Comparison of ENCODE assay signal across 8 cellular contexts in genomic region chr11:22830082-22830414, GRCh38.
DNase-seq lines count a peak whose midpoint lies in the region; ATAC-seq and TF ChIP-seq lines count a peak whose summit lies in the region.

No MANE protein-coding gene starts in this region.

- H3K9me3 ChIP-seq in SU-DHL-6 (ENCODE audit: insufficient read depth, low read length), result no peaks in the 10 kb centered on the region

- DNase-seq in GM12865 (ENCODE audit: low read depth) (no peak), fibroblast of mammary gland (ENCODE audit: low read depth) (no peak), skeletal muscle cell (ENCODE audit: low read depth) (no peak), cerebellar nuclear complex (lab: John Stamatoyannopoulos, UW) (no peak), NCI-H69 (lab: John Stamatoyannopoulos, UW) (no peak)

- ATAC-seq in GM18867 (IDR thresholded peaks at IDR 0.05; ENCODE audit: unreplicated experiment) (no peak), GM21723 (IDR thresholded peaks at IDR 0.05; ENCODE audit: unreplicated experiment) (no peak)

- no peaks in the 10 kb centered on the region for H4K20me1 ChIP-seq in SU-DHL-6 (ENCODE audit: low read depth, low read length)

- H3K27ac ChIP-seq in SU-DHL-6 (ENCODE audit: low read depth, low read length), result no peak overlapping the region

- TF ChIP-seq CTCF in GM12865 (IDR thresholded peaks at IDR 0.05; ENCODE audit: insufficient read depth, low read depth, low read length, missing control alignments) (no peak), SU-DHL-6 (IDR thresholded peaks at IDR 0.05; ENCODE audit: insufficient read depth, low read length, poor library complexity, severe bottlenecking) (no peak), fibroblast of mammary gland (conservative IDR thresholded peaks at IDR 0.05; ENCODE audit: control insufficient read depth, insufficient read depth, low read depth, low read length) (no peak)

- no peak overlapping the region for H2AFZ ChIP-seq in SU-DHL-6 (ENCODE audit: low read depth, low read length, severe bottlenecking)

- H3K4me3 ChIP-seq in GM12865 (ENCODE audit: low read depth, low read length) (peak overlapping the region; percentile 51), SU-DHL-6 (ENCODE audit: insufficient read depth, low read length, poor library complexity, severe bottlenecking) (peak overlapping the region; percentile 46), fibroblast of mammary gland (ENCODE audit: control insufficient read depth, low read depth, low read length) (peak overlapping the region; percentile 40), skeletal muscle cell (ENCODE audit: low read depth, low read length) (peak overlapping the region; percentile 68)

- H3K27me3 ChIP-seq in SU-DHL-6 (ENCODE audit: low read length), result no peaks in the 10 kb centered on the region

- H3K4me2 ChIP-seq in SU-DHL-6 (ENCODE audit: low read depth, low read length, poor library complexity, severe bottlenecking), result peak overlapping the region; percentile 53

- peaks cover 11% of the 10 kb centered on the region; the same call in 1 of the 2 replicates for H3F3A ChIP-seq in SU-DHL-6 (ENCODE audit: insufficient read depth)

- no peaks in the 10 kb centered on the region for H3K9me2 ChIP-seq in SU-DHL-6 (replicated peaks; ENCODE audit: insufficient read depth, low read length)

- H3K36me3 ChIP-seq in SU-DHL-6 (ENCODE audit: low read length), result peaks cover 18% of the 10 kb centered on the region; the same call in 1 of the 2 replicates

- no peak overlapping the region for H3K9ac ChIP-seq in SU-DHL-6 (ENCODE audit: low read length)

- H3K79me2 ChIP-seq in SU-DHL-6 (ENCODE audit: insufficient read depth, low read length), result peaks cover 12% of the 10 kb centered on the region
